25 cellular contexts compared by ENCODE assay signal in genomic region chr15:95450413-95450812, GRCh38.
"Had no signal": no experiment of that assay in that cellular context is flagged by ENCODE, and none has a peak within 500 bp of the region (broad histone marks: within the 10 kb centered on the region; RNA-seq: fewer than 3 reads in every experiment).

No MANE protein-coding gene starts in this region.

- H3K9me3 ChIP-seq: gastrocnemius medialis, prostate gland, sigmoid colon, spleen, testis, tibial artery had no signal

- ATAC-seq: gastrocnemius medialis; left lobe of liver; naive thymus-derived CD4-positive, alpha-beta T cell; right cardiac atrium had no signal

- FAIRE-seq: keratinocyte had no signal

- H3K27ac ChIP-seq: coronary artery, gastrocnemius medialis, prostate gland, sigmoid colon, spleen, testis, tibial artery had no signal

- H3K27me3 ChIP-seq: gastrocnemius medialis, sigmoid colon, spleen, testis, tibial artery had no signal

- H3K4me3 ChIP-seq: coronary artery, gastrocnemius medialis, lung, prostate gland, sigmoid colon, spleen, testis, tibial artery had no signal

- H3K27me3 Mint-ChIP-seq: type B pancreatic cell had no signal

- H3K4me3 Mint-ChIP-seq: naive thymus-derived CD4-positive, alpha-beta T cell; nephron progenitor cell; type B pancreatic cell had no signal

- H3K4me1 ChIP-seq: gastrocnemius medialis, prostate gland, sigmoid colon, testis had no signal

- H3K27ac Mint-ChIP-seq: naive thymus-derived CD4-positive, alpha-beta T cell; nephron progenitor cell; type B pancreatic cell had no signal

- DNase-seq: dermis blood vessel endothelial cell; effector memory CD4-positive, alpha-beta T cell; erythroblast; foreskin fibroblast; gastrocnemius medialis; head of caudate nucleus; mesenchymal stem cell; midbrain; naive thymus-derived CD4-positive, alpha-beta T cell; nephron progenitor cell; nucleus accumbens; right cardiac atrium; sigmoid colon; spleen; stimulated activated CD4-positive, alpha-beta T cell treated with anti-CD3 and anti-CD28 coated beads, Interleukin-4, amount 100 ng/mL, for 4 hours; stimulated activated naive CD4-positive, alpha-beta T cell; substantia nigra; testis; tibial artery had no signal

- H3K36me3 ChIP-seq: gastrocnemius medialis, prostate gland, sigmoid colon, spleen, tibial artery had no signal
